Comparison of ENCODE assay signal across 9 cellular contexts in the genomic region with DNA sequence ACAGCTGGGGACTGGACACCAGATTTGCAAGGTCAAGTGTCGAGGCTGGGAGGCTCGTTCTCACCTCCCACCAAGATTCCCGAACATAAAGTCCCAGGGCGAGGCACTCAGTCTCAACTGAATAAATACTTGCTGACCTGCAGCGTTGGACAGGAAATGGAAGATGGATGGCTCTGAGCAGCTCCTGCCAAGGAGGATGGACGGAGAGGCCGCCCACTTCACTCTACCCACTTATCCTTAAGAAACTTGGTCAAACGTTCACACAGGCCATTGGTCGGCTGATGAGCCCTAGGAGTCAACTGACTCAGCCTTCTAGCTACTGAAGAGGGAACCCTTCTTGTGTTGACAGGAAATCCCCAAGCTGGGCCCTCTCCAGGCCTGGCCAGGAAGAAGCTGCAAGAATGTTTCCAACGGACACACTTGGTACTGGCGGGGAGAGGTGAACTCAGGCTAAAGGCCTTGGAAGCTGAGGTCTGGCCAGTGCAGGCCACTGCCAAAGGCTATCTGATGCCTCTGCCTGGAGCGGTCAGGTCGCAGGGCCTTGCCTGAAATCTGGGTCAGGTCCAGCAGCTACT. TPM values are rescaled to one million over a fixed set of nuclear protein-coding genes. Genes with fewer than 3 reads are reported as not detected.
A peak's percentile ranks its signal among the peaks of the same experiment; 100 is the strongest.
DNase-seq lines count a peak whose midpoint lies in the region; ATAC-seq and TF ChIP-seq lines count a peak whose summit lies in the region.
"Had no signal": no experiment of that assay in that cellular context is flagged by ENCODE, and none has a peak within 500 bp of the region (broad histone marks: within the 10 kb centered on the region; RNA-seq: fewer than 3 reads in every experiment).

No MANE protein-coding gene starts in this region.

- TF ChIP-seq POLR2A in breast epithelium (IDR thresholded peaks at IDR 0.05) = no peak

- no peaks in the 10 kb centered on the region for H3K27me3 Mint-ChIP-seq in WTC11 (ENCODE audit: low read depth)
- H3K27me3 Mint-ChIP-seq: naive B cell had no signal

- ATAC-seq in left lung = peak; percentile 59
- ATAC-seq in WTC11 = no peak
- no peak for ATAC-seq in HG02840 (IDR thresholded peaks at IDR 0.05; ENCODE audit: low FRiP score, unreplicated experiment)

- H3K36me3 ChIP-seq in KOPT-K1 (ENCODE audit: insufficient read depth, low read length) = peaks cover 26% of the 10 kb centered on the region; the same call in 1 of the 2 replicates
- no peaks in the 10 kb centered on the region for H3K36me3 ChIP-seq in breast epithelium
- H3K36me3 ChIP-seq in left lung = peaks cover 0 to 25% of the 10 kb centered on the region in 2 donors
- peaks cover 0 to 8% (median 1%) of the 10 kb centered on the region in 5 donors for H3K36me3 ChIP-seq in subcutaneous abdominal adipose tissue (ENCODE audit: control insufficient read depth in 5 of 5, insufficient read depth in 5 of 5, low read length in 5 of 5)

- DNase-seq in breast epithelium (ENCODE audit: low spot score in 2 of 2) (peak in 1 of 2 donors; percentile 45), left lung (peak; percentile 76 to 85), WTC11 (ENCODE audit: low spot score) (no peak), GM13977 (ENCODE audit: low spot score) (no peak), GM20000 (ENCODE audit: low spot score) (no peak)
- DNase-seq: naive B cell had no signal

- peaks cover 13% of the 10 kb centered on the region for H3K4me1 Mint-ChIP-seq in WTC11

- POLR2A ChIA-PET in WTC11 (lab: Charles Lee) = interaction anchor here (1.1 kb wide), 1 partner anchor 13 kb away, joined by 3 read pairs; no protein-coding TSS in a partner anchor

- CTCF ChIA-PET in WTC11 (lab: Charles Lee) = interaction anchor here (1.3 to 4.9 kb wide), 8 partner anchors 8 to 661 kb away, joined by 3 to 32 read pairs (median 5); no protein-coding TSS in a partner anchor

- H3K9ac ChIP-seq in subcutaneous abdominal adipose tissue (ENCODE audit: low read length in 5 of 5) = peak overlapping the region in 1 of 5 donors; percentile 44

- no peak overlapping the region for H3K4me3 Mint-ChIP-seq in WTC11
- H3K4me3 Mint-ChIP-seq: naive B cell had no signal

- H3K36me3 Mint-ChIP-seq in WTC11 = no peaks in the 10 kb centered on the region
- H3K36me3 Mint-ChIP-seq: naive B cell had no signal

- H3K27ac ChIP-seq in KOPT-K1 (ENCODE audit: low read depth, low read length, poor library complexity, severe bottlenecking) = peak overlapping the region; percentile 58
- H3K27ac ChIP-seq in breast epithelium = peak overlapping the region; percentile 52 to 85
- peak overlapping the region; percentile 49 to 83 for H3K27ac ChIP-seq in left lung
- H3K27ac ChIP-seq in subcutaneous abdominal adipose tissue (ENCODE audit: low read depth, low read length) = peak overlapping the region; percentile 61

- no peak overlapping the region for H3K27ac Mint-ChIP-seq in WTC11
- H3K27ac Mint-ChIP-seq: naive B cell had no signal

- intact Hi-C loops in breast epithelium (cut with DNase I; ENCODE audit: low total_unique reads) (loop anchor here (5.0 kb wide), 1 partner anchor 404 kb away; a partner anchor contains a TSS), left lung (cut with DNase I) (no loop called here)

- no peak for TF ChIP-seq CTCF in breast epithelium (IDR thresholded peaks at IDR 0.05)
- no peak for TF ChIP-seq CTCF in left lung (IDR thresholded peaks at IDR 0.05)
- no peak for TF ChIP-seq CTCF in WTC11 (IDR thresholded peaks at IDR 0.05)
- TF ChIP-seq CTCF in GM13977 (IDR thresholded peaks at IDR 0.05; ENCODE audit: extremely low read depth, insufficient read depth, missing control alignments) = no peak
- no peak for TF ChIP-seq CTCF in GM20000 (IDR thresholded peaks at IDR 0.05; ENCODE audit: extremely low read depth, missing control alignments)

- no peaks in the 10 kb centered on the region for H3K27me3 ChIP-seq in breast epithelium
- H3K27me3 ChIP-seq in left lung = no peaks in the 10 kb centered on the region
- no peaks in the 10 kb centered on the region for H3K27me3 ChIP-seq in subcutaneous abdominal adipose tissue (ENCODE audit: control insufficient read depth in 5 of 5, insufficient read depth in 4 of 5, low read length in 5 of 5)

- in situ Hi-C loops in GM13977 (cut with MboI; ENCODE audit: low pct_unique_long_range_greater_than_20kb, low sequenced_read_pairs, unreplicated experiment) = no loop called here

- no peaks in the 10 kb centered on the region for H3K9me3 Mint-ChIP-seq in WTC11
- H3K9me3 Mint-ChIP-seq: naive B cell had no signal

- no peak overlapping the region for H3K4me3 ChIP-seq in breast epithelium
- H3K4me3 ChIP-seq in left lung = no peak overlapping the region
- H3K4me3 ChIP-seq in subcutaneous abdominal adipose tissue (ENCODE audit: low read depth in 1 of 5, low read length in 5 of 5) = peak overlapping the region in 1 of 5 donors; percentile 29

- H3K4me1 ChIP-seq in breast epithelium (peaks cover 23 to 34% of the 10 kb centered on the region in 2 donors), left lung (peaks cover 42 to 67% of the 10 kb centered on the region in 2 donors), subcutaneous abdominal adipose tissue (ENCODE audit: control insufficient read depth in 5 of 5, insufficient read depth in 5 of 5, low read length in 5 of 5) (peaks cover 16 to 76% (median 71%) of the 10 kb centered on the region in 5 donors)

- H3K9me3 ChIP-seq in KOPT-K1 (ENCODE audit: insufficient read depth, low read length, poor library complexity, severe bottlenecking) = no peaks in the 10 kb centered on the region
- no peaks in the 10 kb centered on the region for H3K9me3 ChIP-seq in breast epithelium
- no peaks in the 10 kb centered on the region for H3K9me3 ChIP-seq in left lung
- H3K9me3 ChIP-seq in subcutaneous abdominal adipose tissue (ENCODE audit: control insufficient read depth in 5 of 5, low read length in 5 of 5) = no peaks in the 10 kb centered on the region

TF ChIP-seq in WTC11, 78 proteins besides CTCF, POLR2A, EP300 and RAD21 (continues in another document):
- TF ChIP-seq GTF2I (CRISPR knock-in tag; conservative IDR thresholded peaks at IDR 0.05) (no peak), SMAD3 (CRISPR knock-in tag; IDR thresholded peaks at IDR 0.05; ENCODE audit: borderline replicate concordance) (no peak), CBFB (CRISPR knock-in tag; IDR thresholded peaks at IDR 0.05; ENCODE audit: low read depth) (no peak), FOXJ3 (CRISPR knock-in tag; IDR thresholded peaks at IDR 0.05; ENCODE audit: borderline replicate concordance) (no peak), JUN (CRISPR knock-in tag; IDR thresholded peaks at IDR 0.05) (no peak), TEAD1 (CRISPR knock-in tag; IDR thresholded peaks at IDR 0.05) (no peak), ZNF416 (CRISPR knock-in tag; IDR thresholded peaks at IDR 0.05) (no peak), CREB1 (CRISPR knock-in tag; IDR thresholded peaks at IDR 0.05) (no peak), ESRRA (CRISPR knock-in tag; IDR thresholded peaks at IDR 0.05; ENCODE audit: borderline replicate concordance) (no peak), RORB (CRISPR knock-in tag; IDR thresholded peaks at IDR 0.05) (no peak), IRF2 (CRISPR knock-in tag; IDR thresholded peaks at IDR 0.05; ENCODE audit: borderline replicate concordance, low read depth) (no peak), NR2C2 (CRISPR knock-in tag; IDR thresholded peaks at IDR 0.05) (no peak), FOXK1 (CRISPR knock-in tag; IDR thresholded peaks at IDR 0.05) (no peak), ZNF671 (CRISPR knock-in tag; IDR thresholded peaks at IDR 0.05) (no peak)
- TF ChIP-seq, protein P1, sequence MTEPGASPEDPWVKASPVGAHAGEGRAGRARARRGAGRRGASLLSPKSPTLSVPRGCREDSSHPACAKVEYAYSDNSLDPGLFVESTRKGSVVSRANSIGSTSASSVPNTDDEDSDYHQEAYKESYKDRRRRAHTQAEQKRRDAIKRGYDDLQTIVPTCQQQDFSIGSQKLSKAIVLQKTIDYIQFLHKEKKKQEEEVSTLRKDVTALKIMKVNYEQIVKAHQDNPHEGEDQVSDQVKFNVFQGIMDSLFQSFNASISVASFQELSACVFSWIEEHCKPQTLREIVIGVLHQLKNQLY (CRISPR knock-in tag; IDR thresholded peaks at IDR 0.05) = no peak
- TF ChIP-seq, protein P2, sequence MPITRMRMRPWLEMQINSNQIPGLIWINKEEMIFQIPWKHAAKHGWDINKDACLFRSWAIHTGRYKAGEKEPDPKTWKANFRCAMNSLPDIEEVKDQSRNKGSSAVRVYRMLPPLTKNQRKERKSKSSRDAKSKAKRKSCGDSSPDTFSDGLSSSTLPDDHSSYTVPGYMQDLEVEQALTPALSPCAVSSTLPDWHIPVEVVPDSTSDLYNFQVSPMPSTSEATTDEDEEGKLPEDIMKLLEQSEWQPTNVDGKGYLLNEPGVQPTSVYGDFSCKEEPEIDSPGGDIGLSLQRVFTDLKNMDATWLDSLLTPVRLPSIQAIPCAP (CRISPR knock-in tag; IDR thresholded peaks at IDR 0.05) = no peak
- TF ChIP-seq, protein P3, sequence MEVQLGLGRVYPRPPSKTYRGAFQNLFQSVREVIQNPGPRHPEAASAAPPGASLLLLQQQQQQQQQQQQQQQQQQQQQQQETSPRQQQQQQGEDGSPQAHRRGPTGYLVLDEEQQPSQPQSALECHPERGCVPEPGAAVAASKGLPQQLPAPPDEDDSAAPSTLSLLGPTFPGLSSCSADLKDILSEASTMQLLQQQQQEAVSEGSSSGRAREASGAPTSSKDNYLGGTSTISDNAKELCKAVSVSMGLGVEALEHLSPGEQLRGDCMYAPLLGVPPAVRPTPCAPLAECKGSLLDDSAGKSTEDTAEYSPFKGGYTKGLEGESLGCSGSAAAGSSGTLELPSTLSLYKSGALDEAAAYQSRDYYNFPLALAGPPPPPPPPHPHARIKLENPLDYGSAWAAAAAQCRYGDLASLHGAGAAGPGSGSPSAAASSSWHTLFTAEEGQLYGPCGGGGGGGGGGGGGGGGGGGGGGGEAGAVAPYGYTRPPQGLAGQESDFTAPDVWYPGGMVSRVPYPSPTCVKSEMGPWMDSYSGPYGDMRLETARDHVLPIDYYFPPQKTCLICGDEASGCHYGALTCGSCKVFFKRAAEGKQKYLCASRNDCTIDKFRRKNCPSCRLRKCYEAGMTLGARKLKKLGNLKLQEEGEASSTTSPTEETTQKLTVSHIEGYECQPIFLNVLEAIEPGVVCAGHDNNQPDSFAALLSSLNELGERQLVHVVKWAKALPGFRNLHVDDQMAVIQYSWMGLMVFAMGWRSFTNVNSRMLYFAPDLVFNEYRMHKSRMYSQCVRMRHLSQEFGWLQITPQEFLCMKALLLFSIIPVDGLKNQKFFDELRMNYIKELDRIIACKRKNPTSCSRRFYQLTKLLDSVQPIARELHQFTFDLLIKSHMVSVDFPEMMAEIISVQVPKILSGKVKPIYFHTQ (CRISPR knock-in tag; IDR thresholded peaks at IDR 0.05) = no peak
- TF ChIP-seq, protein P4, sequence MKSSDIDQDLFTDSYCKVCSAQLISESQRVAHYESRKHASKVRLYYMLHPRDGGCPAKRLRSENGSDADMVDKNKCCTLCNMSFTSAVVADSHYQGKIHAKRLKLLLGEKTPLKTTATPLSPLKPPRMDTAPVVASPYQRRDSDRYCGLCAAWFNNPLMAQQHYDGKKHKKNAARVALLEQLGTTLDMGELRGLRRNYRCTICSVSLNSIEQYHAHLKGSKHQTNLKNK (CRISPR knock-in tag; IDR thresholded peaks at IDR 0.05) = no peak

RNA-seq across cellular contexts. Expression of a gene that starts 50.0 kb away (rescaled TPM):
- 10 to 100 TPM; 26.7 to 29.4 (median 28.5) TPM for total RNA-seq in breast epithelium
- 10 to 100 TPM; 40.0 to 53.2 TPM for total RNA-seq in left lung
- 58.0 to 60.9 TPM (median 60.1 TPM) in 3 replicates for total RNA-seq in WTC11 (2021)

Comparison
In these comparisons a context has a peak if more than half of its experiments do, and no peak if none do; other contexts are left out.
1. DNase-seq: peak in left lung (2 of 2); none in WTC11 (single experiment), GM13977 (single experiment) and GM20000 (single experiment).
2. Peak in every context shown above with its lines, with median percentiles within 50 percentile points of each other: H3K27ac ChIP-seq.